8 cellular contexts compared by ENCODE assay signal in the genomic region with DNA sequence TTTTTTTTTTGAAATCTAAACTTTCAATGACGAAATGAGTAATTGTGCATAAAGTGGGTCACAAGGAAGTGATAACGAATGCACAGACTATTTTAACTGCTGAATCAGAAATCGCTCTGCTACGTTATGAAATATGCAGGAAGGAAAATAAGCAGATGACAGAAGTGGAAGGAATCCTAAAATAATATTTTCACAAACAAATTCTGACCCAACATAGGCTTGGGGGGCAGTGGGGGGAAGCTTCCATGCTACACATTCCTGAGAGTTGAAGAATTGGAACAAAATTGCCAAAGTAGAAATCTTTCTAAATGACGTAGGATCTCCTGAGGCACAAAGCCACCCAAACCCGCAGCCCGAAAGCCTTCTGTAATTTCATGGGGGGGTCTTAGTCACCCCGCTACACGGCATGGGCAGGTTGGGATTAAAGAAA.
A peak's percentile ranks its signal among the peaks of the same experiment; 100 is the strongest.
DNase-seq lines count a peak whose midpoint lies in the region; ATAC-seq and TF ChIP-seq lines count a peak whose summit lies in the region.
"Had no signal": no experiment of that assay in that cellular context is flagged by ENCODE, and none has a peak within 500 bp of the region (broad histone marks: within the 10 kb centered on the region; RNA-seq: fewer than 3 reads in every experiment).

No MANE protein-coding gene starts in this region.

- H3K36me3 ChIP-seq in colonic mucosa, result no peaks in the 10 kb centered on the region

- H3K27me3 ChIP-seq in colonic mucosa, result no peaks in the 10 kb centered on the region
- H3K27me3 ChIP-seq: foreskin keratinocyte had no signal

- DNase-seq in GM04503 (ENCODE audit: low read depth) (peak; percentile 95), T1000 (lab: John Stamatoyannopoulos, UW) (peak; percentile 60), foreskin fibroblast (peak; percentile 93 to 94), colonic mucosa (no peak), RWPE1 (ENCODE audit: low spot score) (no peak)
- peak; percentile 23 for DNase-seq in stimulated activated CD8-positive, alpha-beta memory T cell treated with anti-CD3 and anti-CD28 coated beads, Interleukin-4, amount 100 ng/mL, for 48 hours
- DNase-seq: foreskin keratinocyte had no signal

- TF ChIP-seq CTCF in foreskin fibroblast (IDR thresholded peaks at IDR 0.05; ENCODE audit: low read depth, low read length) (no peak), colonic mucosa (IDR thresholded peaks at IDR 0.05) (no peak), RWPE1 (conservative IDR thresholded peaks at IDR 0.05; ENCODE audit: low read depth) (no peak)

- peak overlapping the region in 1 of 2 donors; percentile 24 for H3K9ac ChIP-seq in colonic mucosa (ENCODE audit: low read depth in 2 of 2, low read length in 2 of 2)

- intact Hi-C loops in colonic mucosa (cut with DNase I), result no loop called here

- H3K9me3 ChIP-seq in colonic mucosa, result no peaks in the 10 kb centered on the region

- ATAC-seq in HG02678 (IDR thresholded peaks at IDR 0.05; ENCODE audit: unreplicated experiment), result no peak
- ATAC-seq: foreskin keratinocyte had no signal

- no peaks in the 10 kb centered on the region for H3K4me1 ChIP-seq in colonic mucosa
- H3K4me1 ChIP-seq: foreskin keratinocyte had no signal

- POLR2A ChIA-PET in RWPE1 (lab: Yijun Ruan, JAX; ENCODE audit: low non-redundant PET), result no interaction called here

- CTCF ChIA-PET in RWPE1 (lab: Yijun Ruan, JAX), result no interaction called here

- H3K4me3 ChIP-seq in foreskin fibroblast (ENCODE audit: low read depth in 1 of 2, low read length in 2 of 2), result peak overlapping the region in 1 of 2 donors; percentile 38
- no peak overlapping the region for H3K4me3 ChIP-seq in colonic mucosa

- H3K27ac ChIP-seq in colonic mucosa, result no peak overlapping the region
- no peak overlapping the region for H3K27ac ChIP-seq in RWPE1
- H3K27ac ChIP-seq: foreskin keratinocyte had no signal

Comparison
In these comparisons a context has a peak if more than half of its experiments do, and no peak if none do; other contexts are left out.
1. DNase-seq: peak in GM04503 (single experiment), T1000 (single experiment), foreskin fibroblast (2 of 2) and stimulated activated CD8-positive, alpha-beta memory T cell treated with anti-CD3 and anti-CD28 coated beads, Interleukin-4, amount 100 ng/mL, for 48 hours (single experiment); none in colonic mucosa (single experiment) and RWPE1 (single experiment).